15 cellular contexts compared by ENCODE assay signal in genomic region chr17:73013299-73013698, GRCh38.
DNase-seq lines count a peak whose midpoint lies in the region; ATAC-seq, FAIRE-seq and TF ChIP-seq lines count a peak whose summit lies in the region.
"Had no signal": no experiment of that assay in that cellular context is flagged by ENCODE, and none has a peak within 500 bp of the region (broad histone marks: within the 10 kb centered on the region; RNA-seq: fewer than 3 reads in every experiment).

No MANE protein-coding gene starts in this region.

- no peak overlapping the region for H3K4me2 ChIP-seq in mesenchymal stem cell (ENCODE audit: low read length, poor library complexity, severe bottlenecking)

- TF ChIP-seq POLR2A in GM12891 (IDR thresholded peaks at IDR 0.05; ENCODE audit: low read depth, low read length) (no peak), tibial nerve (IDR thresholded peaks at IDR 0.05) (no peak)

- H3K27me3 ChIP-seq in mesenchymal stem cell (ENCODE audit: control insufficient read depth in 1 of 2, insufficient read depth in 1 of 2, low read length in 2 of 2) = no peaks in the 10 kb centered on the region
- no peaks in the 10 kb centered on the region for H3K27me3 ChIP-seq in tibial nerve
- H3K27me3 ChIP-seq: vagina had no signal

- H2AK5ac ChIP-seq in mesenchymal stem cell (ENCODE audit: low read length, severe bottlenecking) = no peak overlapping the region

- H3K27ac ChIP-seq in mesenchymal stem cell (ENCODE audit: low read length, poor library complexity, severe bottlenecking) = no peak overlapping the region
- H3K27ac ChIP-seq in tibial nerve = peak overlapping the region in 1 of 4 donors; percentile 22
- H3K27ac ChIP-seq: vagina had no signal

- H3K79me1 ChIP-seq in mesenchymal stem cell (replicated peaks; ENCODE audit: low read length, poor library complexity, severe bottlenecking) = peaks cover 9% of the 10 kb centered on the region

- no peak overlapping the region for H2BK120ac ChIP-seq in mesenchymal stem cell (ENCODE audit: low read depth, low read length)

- 98% methylated on average over 7 of the region's 8 CpGs for WGBS in mesenchymal stem cell
- 82 to 87% methylated on average over 8 of the region's 8 CpGs for WGBS in tibial nerve, 2 donors

- no peak overlapping the region for H3K9ac ChIP-seq in mesenchymal stem cell (ENCODE audit: low read length)

- no peak overlapping the region for H3K4ac ChIP-seq in mesenchymal stem cell (ENCODE audit: low read depth in 1 of 2, low read length in 2 of 2)

- no peak overlapping the region for H2BK12ac ChIP-seq in mesenchymal stem cell (ENCODE audit: low read length in 2 of 2)

- H3K23ac ChIP-seq in mesenchymal stem cell (ENCODE audit: low read length in 2 of 2) = no peak overlapping the region

- H2AFZ ChIP-seq in mesenchymal stem cell (ENCODE audit: low read depth, low read length) = no peak overlapping the region

- H3K14ac ChIP-seq in mesenchymal stem cell (ENCODE audit: low read length in 2 of 2) = no peak overlapping the region

- H2BK5ac ChIP-seq in mesenchymal stem cell (ENCODE audit: low read depth, low read length, poor library complexity, severe bottlenecking) = peak overlapping the region; percentile 26

- H3K36me3 ChIP-seq in mesenchymal stem cell (ENCODE audit: control insufficient read depth in 1 of 2, insufficient read depth in 2 of 2, low read depth in 1 of 2, low read length in 2 of 2) (peaks cover 0 to 3% of the 10 kb centered on the region in 2 experiments), tibial nerve (no peaks in the 10 kb centered on the region)
- H3K36me3 ChIP-seq: vagina had no signal

- ATAC-seq in GM21717 (IDR thresholded peaks at IDR 0.05; ENCODE audit: unreplicated experiment) = peak; percentile 55
- no peak for ATAC-seq in HG03460 (IDR thresholded peaks at IDR 0.05; ENCODE audit: unreplicated experiment)
- ATAC-seq: K562; natural killer cell treated with Interleukin-12 subunit alpha and Interleukin-12 subunit beta and Interleukin-15 and Interleukin-18, amount 100 ng/mL, for 72 hours; stimulated activated effector memory CD8-positive, alpha-beta T cell treated with anti-CD3 and anti-CD28 coated beads, Interleukin-12 subunit alpha, Interleukin-12 subunit beta, amount 100 ng/mL, for 72 hours had no signal

- H3K9me3 ChIP-seq in mesenchymal stem cell (ENCODE audit: control insufficient read depth, low read length) = no peaks in the 10 kb centered on the region
- H3K9me3 ChIP-seq in tibial nerve = peaks cover 0 to 8% (median 2%) of the 10 kb centered on the region in 4 donors
- H3K9me3 ChIP-seq: vagina had no signal

- H4K91ac ChIP-seq in mesenchymal stem cell (ENCODE audit: low read length) = no peak overlapping the region

- H3K4me3 ChIP-seq in mesenchymal stem cell (ENCODE audit: insufficient read depth in 1 of 2, low read depth in 1 of 2, low read length in 2 of 2) (no peak overlapping the region), tibial nerve (no peak overlapping the region)
- H3K4me3 ChIP-seq: K562, vagina had no signal

- no peak overlapping the region for H3K18ac ChIP-seq in mesenchymal stem cell (ENCODE audit: low read depth in 1 of 2, low read length in 2 of 2)

- H4K8ac ChIP-seq in mesenchymal stem cell (ENCODE audit: low read length) = no peak overlapping the region

- H2BK15ac ChIP-seq in mesenchymal stem cell (ENCODE audit: low read depth, poor library complexity, severe bottlenecking) = no peak overlapping the region

- DNase-seq in GM12891 (ENCODE audit: insufficient read length, low spot score) (no peak), NCI-H146 (lab: John Stamatoyannopoulos, UW) (peak; percentile 67), mesenchymal stem cell (no peak), NOMO-1 treated with DMSO at 0.1 percent for 48 hours (lab: John Stamatoyannopoulos, UW; ENCODE audit: unreplicated experiment) (no peak), NCI-H2171 treated with DMSO at 0.1 percent for 48 hours (lab: John Stamatoyannopoulos, UW) (no peak), tibial nerve (ENCODE audit: low spot score in 2 of 2) (no peak)
- DNase-seq: activated naive CD4-positive, alpha-beta T cell treated with Interleukin-2 at 50 U/mL for 16 hours; effector memory CD4-positive, alpha-beta T cell; stimulated activated CD4-positive, alpha-beta T cell treated with anti-CD3 and anti-CD28 coated beads, Interleukin-4, amount 100 ng/mL, for 4 hours had no signal

- peak; percentile 72 for FAIRE-seq in GM12891 (lab: Jason Lieb, UNC)
- FAIRE-seq: K562 had no signal

- no peak for TF ChIP-seq CTCF in tibial nerve (IDR thresholded peaks at IDR 0.05)

- peaks cover 17% of the 10 kb centered on the region for H3K4me1 ChIP-seq in mesenchymal stem cell (ENCODE audit: control insufficient read depth, insufficient read depth, low read depth, low read length)
- peaks cover 0 to 17% (median 0%) of the 10 kb centered on the region in 4 donors for H3K4me1 ChIP-seq in tibial nerve
- H3K4me1 ChIP-seq: vagina had no signal

- no peak for TF ChIP-seq EP300 in tibial nerve (IDR thresholded peaks at IDR 0.05)

TF ChIP-seq in GM12891, 5 proteins besides CTCF, POLR2A, EP300 and RAD21:
- TF ChIP-seq PAX5 (IDR thresholded peaks at IDR 0.05; ENCODE audit: insufficient read depth, low read length, severe bottlenecking) (no peak), POU2F2 (IDR thresholded peaks at IDR 0.05; ENCODE audit: low read depth, low read length) (no peak), POLR2AphosphoS5 (IDR thresholded peaks at IDR 0.05; ENCODE audit: low read depth, low read length) (no peak), TAF1 (IDR thresholded peaks at IDR 0.05; ENCODE audit: low read depth, low read length) (no peak), SPI1 (IDR thresholded peaks at IDR 0.05; ENCODE audit: low read depth, low read length) (no peak)
TF ChIP-seq in GM12891: peak in this region for 0.
